ENCODE assay signal across 2 cellular contexts in the genomic region with DNA sequence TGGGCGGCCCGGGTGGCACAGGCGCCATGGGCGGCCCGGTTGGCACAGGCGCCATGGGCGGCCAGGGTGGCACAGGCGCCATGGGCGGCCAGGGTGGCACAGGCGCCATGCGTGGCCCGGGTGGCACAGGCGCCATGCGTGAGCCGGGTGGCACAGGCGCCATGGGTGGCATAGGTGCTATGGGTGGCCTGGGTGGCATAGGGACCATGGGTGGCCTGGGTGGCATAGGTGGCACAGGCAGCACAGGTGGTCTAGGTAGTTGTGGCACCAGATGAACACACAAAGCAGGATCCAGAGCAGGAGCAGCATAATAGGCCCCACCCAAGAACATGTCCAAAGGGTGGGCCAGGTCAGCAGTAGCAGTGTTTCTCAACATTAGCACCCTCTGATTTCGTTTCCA.
TF ChIP-seq lines count a peak whose summit lies in the region.

No MANE protein-coding gene starts in this region.

TF ChIP-seq in HepG2, 621 proteins besides CTCF, POLR2A, EP300 and RAD21:
- TF ChIP-seq HNRNPL (IDR thresholded peaks at IDR 0.05; ENCODE audit: low read depth, low read length) (0 out of 2 replicates have a peak, but pooled peaks have one; percentile 22), PCBP2 (optimal IDR thresholded peaks at IDR 0.05; ENCODE audit: low read depth, low read length, poor library complexity, severe bottlenecking) (no peak)
TF ChIP-seq in HepG2: peak in this region for 1.

TF ChIP-seq in HEK293, 187 proteins besides CTCF, POLR2A, EP300 and RAD21:
- TF ChIP-seq HIC1 (tag by site-specific recombination; IDR thresholded peaks at IDR 0.05): peak; percentile 61; the same call in 1 of the 2 replicates
- TF ChIP-seq BCL11A (tag by site-specific recombination; IDR thresholded peaks at IDR 0.05; ENCODE audit: low read depth): no peak
- TF ChIP-seq ZNF629 (tag by site-specific recombination; IDR thresholded peaks at IDR 0.05): no peak
- no peak for TF ChIP-seq ZNF596 (tag by site-specific recombination; IDR thresholded peaks at IDR 0.05)
- TF ChIP-seq, protein P1, sequence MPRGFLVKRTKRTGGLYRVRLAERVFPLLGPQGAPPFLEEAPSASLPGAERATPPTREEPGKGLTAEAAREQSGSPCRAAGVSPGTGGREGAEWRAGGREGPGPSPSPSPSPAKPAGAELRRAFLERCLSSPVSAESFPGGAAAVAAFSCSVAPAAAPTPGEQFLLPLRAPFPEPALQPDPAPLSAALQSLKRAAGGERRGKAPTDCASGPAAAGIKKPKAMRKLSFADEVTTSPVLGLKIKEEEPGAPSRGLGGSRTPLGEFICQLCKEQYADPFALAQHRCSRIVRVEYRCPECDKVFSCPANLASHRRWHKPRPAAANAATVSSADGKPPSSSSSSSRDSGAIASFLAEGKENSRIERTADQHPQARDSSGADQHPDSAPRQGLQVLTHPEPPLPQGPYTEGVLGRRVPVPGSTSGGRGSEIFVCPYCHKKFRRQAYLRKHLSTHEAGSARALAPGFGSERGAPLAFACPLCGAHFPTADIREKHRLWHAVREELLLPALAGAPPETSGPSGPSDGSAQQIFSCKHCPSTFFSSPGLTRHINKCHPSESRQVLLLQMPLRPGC (tag by site-specific recombination; IDR thresholded peaks at IDR 0.05): no peak
